In genomic region chr10:128158024-128158795, GRCh38 we compare ENCODE assay signal across 17 cellular contexts.
"Had no signal": no experiment of that assay in that cellular context is flagged by ENCODE, and none has a peak within 500 bp of the region (broad histone marks: within the 10 kb centered on the region; RNA-seq: fewer than 3 reads in every experiment).

No MANE protein-coding gene starts in this region.

- H3K4me3 ChIP-seq: left lung, lower lobe of right lung, stomach, thoracic aorta had no signal

- H3K4me3 Mint-ChIP-seq: immature natural killer cell, memory B cell, mesothelial cell of epicardium, natural killer cell, neural crest cell had no signal

- H3K27ac ChIP-seq: left lung, lower lobe of right lung, stomach, thoracic aorta had no signal

- H3K36me3 Mint-ChIP-seq: immature natural killer cell, mesothelial cell of epicardium, natural killer cell had no signal

- H3K27ac Mint-ChIP-seq: immature natural killer cell, memory B cell, mesothelial cell of epicardium, natural killer cell had no signal

- H3K4me1 Mint-ChIP-seq: immature natural killer cell, mesothelial cell of epicardium, natural killer cell, neural crest cell had no signal

- DNase-seq: effector memory CD4-positive, alpha-beta T cell; glutamatergic neuron; immature natural killer cell; left lung; lower lobe of right lung; natural killer cell; posterior cingulate gyrus; small intestine; stimulated activated CD4-positive, alpha-beta T cell treated with anti-CD3 and anti-CD28 coated beads, Interleukin-12 subunit alpha, Interleukin-12 subunit beta, amount 100 ng/mL, for 4 hours; stomach; substantia nigra; trophoblast cell had no signal

- H3K9me3 Mint-ChIP-seq: immature natural killer cell, mesothelial cell of epicardium, natural killer cell, neural crest cell had no signal

- H3K9me3 ChIP-seq: left lung, lower lobe of right lung, stomach, thoracic aorta had no signal

- H3K36me3 ChIP-seq: left lung, lower lobe of right lung, stomach, thoracic aorta had no signal

- H3K4me1 ChIP-seq: lower lobe of right lung, stomach had no signal

- ATAC-seq: esophagus mucosa, left lung, lower lobe of right lung, natural killer cell had no signal
